In genomic region chr4:76194325-76194724, GRCh38 we compare ENCODE assay signal across 1 cellular context.
TF ChIP-seq lines count a peak whose summit lies in the region.

No MANE protein-coding gene starts in this region.

TF ChIP-seq in SK-N-SH, 30 proteins besides CTCF, POLR2A, EP300 and RAD21 (continued from another document):
- 0 out of 2 replicates have a peak, but pooled peaks have one; percentile 29 for TF ChIP-seq MAX (IDR thresholded peaks at IDR 0.05; ENCODE audit: low read depth)
- peak; percentile 79 for TF ChIP-seq FOSL2 (IDR thresholded peaks at IDR 0.05; ENCODE audit: borderline replicate concordance, low read depth)
- peak; percentile 23; the same call in 1 of the 2 replicates for TF ChIP-seq POLR2AphosphoS5 (IDR thresholded peaks at IDR 0.05; ENCODE audit: low read depth, low read length)
- TF ChIP-seq RXRA (IDR thresholded peaks at IDR 0.05; ENCODE audit: borderline replicate concordance, low read depth) = no peak
- TF ChIP-seq EZH2phosphoT487 (IDR thresholded peaks at IDR 0.05; ENCODE audit: borderline replicate concordance, low read depth) = no peak
- no peak for TF ChIP-seq SIN3A (IDR thresholded peaks at IDR 0.05; ENCODE audit: borderline replicate concordance, low read depth, low read length)
- no peak for TF ChIP-seq RFX5 (IDR thresholded peaks at IDR 0.05; ENCODE audit: low read length)
- peak; percentile 60; the same call in 1 of the 2 replicates for TF ChIP-seq USF1 (IDR thresholded peaks at IDR 0.05; ENCODE audit: borderline replicate concordance, low read depth)
- no peak for TF ChIP-seq FOXJ3 (CRISPR knock-in tag; IDR thresholded peaks at IDR 0.05)
- peak; percentile 86 for TF ChIP-seq PBX3 (IDR thresholded peaks at IDR 0.05)
- TF ChIP-seq GATA2 (CRISPR knock-in tag; IDR thresholded peaks at IDR 0.05) = no peak
- TF ChIP-seq TCF12 (IDR thresholded peaks at IDR 0.05) = peak; percentile 60
- TF ChIP-seq USF2 (IDR thresholded peaks at IDR 0.05; ENCODE audit: borderline replicate concordance, low read depth, low read length) = no peak
- no peak for TF ChIP-seq GABPA (IDR thresholded peaks at IDR 0.05; ENCODE audit: low read depth)
- TF ChIP-seq MEF2A (IDR thresholded peaks at IDR 0.05; ENCODE audit: borderline replicate concordance, low read depth) = 0 out of 2 replicates have a peak, but pooled peaks have one; percentile 33
